In genomic region chr11:96412761-96413381, GRCh38 we compare ENCODE assay signal across 18 cellular contexts.
"Had no signal": no experiment of that assay in that cellular context is flagged by ENCODE, and none has a peak within 500 bp of the region (broad histone marks: within the 10 kb centered on the region; RNA-seq: fewer than 3 reads in every experiment).

No MANE protein-coding gene starts in this region.

- DNase-seq: activated CD4-positive, CD25-positive, alpha-beta regulatory T cell treated with anti-CD3 and anti-CD28 coated beads, Interleukin-2, amount 50 U/mL, for 72 hours; activated naive CD4-positive, alpha-beta T cell treated with anti-CD3 and anti-CD28 coated beads, Interleukin-2, amount 10 ng/mL, durations not matched to agents 7 days and 5 days; dermis blood vessel endothelial cell; gastrocnemius medialis; naive thymus-derived CD8-positive, alpha-beta T cell; nucleus accumbens; posterior cingulate gyrus; stimulated activated CD4-positive, alpha-beta T cell treated with anti-CD3 and anti-CD28 coated beads, Interleukin-4, amount 100 ng/mL, for 4 hours; stimulated activated CD8-positive, alpha-beta memory T cell treated with anti-CD3 and anti-CD28 coated beads, Interleukin-4, amount 100 ng/mL, for 48 hours; T-helper 1 cell; T1000; trophoblast cell had no signal

- H3K27ac ChIP-seq: ascending aorta, gastrocnemius medialis, right atrium auricular region, suprapubic skin had no signal

- H3K36me3 ChIP-seq: ascending aorta, gastrocnemius medialis, right atrium auricular region, suprapubic skin had no signal

- H3K4me2 ChIP-seq: smooth muscle cell had no signal

- H3K9me3 ChIP-seq: ascending aorta, gastrocnemius medialis, right atrium auricular region, suprapubic skin had no signal

- H3K4me3 ChIP-seq: ascending aorta, gastrocnemius medialis, right atrium auricular region, smooth muscle cell, suprapubic skin had no signal

- H3K27me3 ChIP-seq: ascending aorta, gastrocnemius medialis, right atrium auricular region had no signal

- ATAC-seq: activated T-helper 17 cell treated with anti-CD3 and anti-CD28 coated beads, Interleukin-2, amount 50 U/mL, for 72 hours; gastrocnemius medialis; left lobe of liver; naive thymus-derived CD8-positive, alpha-beta T cell had no signal

- H3K4me1 ChIP-seq: ascending aorta, gastrocnemius medialis, right atrium auricular region, suprapubic skin had no signal
